ENCODE assay signal across 19 cellular contexts in the genomic region with DNA sequence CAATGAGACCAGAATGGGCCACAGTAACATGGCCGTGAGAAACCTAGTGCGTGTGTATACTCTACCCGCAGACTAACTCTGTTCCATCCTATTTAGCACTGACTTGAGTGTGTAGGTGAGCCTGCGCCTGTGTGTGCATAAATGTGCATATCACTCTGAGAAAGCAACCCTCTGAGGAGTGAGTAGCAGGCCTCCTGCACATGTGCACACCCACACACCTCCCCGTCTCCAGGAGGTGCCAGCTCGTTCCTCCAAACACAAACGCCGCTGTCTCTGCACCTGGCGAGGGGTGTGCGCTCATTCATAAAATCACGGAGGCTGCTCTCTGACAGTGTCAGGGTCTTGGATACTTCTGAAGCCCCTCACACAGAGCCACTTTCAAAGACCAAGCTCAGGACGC.
"Had no signal": no experiment of that assay in that cellular context is flagged by ENCODE, and none has a peak within 500 bp of the region (broad histone marks: within the 10 kb centered on the region; RNA-seq: fewer than 3 reads in every experiment).

No MANE protein-coding gene starts in this region.

- H3K9me3 ChIP-seq: left lung, lower lobe of right lung, pancreas, right lobe of liver, stomach, thoracic aorta, transverse colon, uterus had no signal

- H3K4me1 ChIP-seq: left lung, lower lobe of right lung, pancreas, right lobe of liver, stomach, uterus had no signal

- H3K36me3 ChIP-seq: pancreas, uterus had no signal

- H3K4me3 Mint-ChIP-seq: immature natural killer cell, memory B cell, nephron progenitor cell had no signal

- H3K27ac ChIP-seq: coronary artery, left lung, lower lobe of right lung, pancreas, right lobe of liver, stomach, transverse colon, uterus had no signal

- DNase-seq: central memory CD4-positive, alpha-beta T cell; effector CD8-positive, alpha-beta T cell; immature natural killer cell; left lung; lower lobe of right lung; naive B cell; nephron progenitor cell; pancreas; right lobe of liver; stimulated activated naive CD4-positive, alpha-beta T cell; stomach; substantia nigra; transverse colon; uterus had no signal

- H3K4me1 Mint-ChIP-seq: immature natural killer cell, memory B cell, naive B cell had no signal

- H3K36me3 Mint-ChIP-seq: immature natural killer cell had no signal

- H3K27me3 Mint-ChIP-seq: memory B cell, naive B cell had no signal

- H3K27ac Mint-ChIP-seq: immature natural killer cell, memory B cell, naive B cell, nephron progenitor cell, progenitor cell of endocrine pancreas had no signal

- H3K27me3 ChIP-seq: left lung, pancreas, right lobe of liver, stomach, transverse colon, uterus had no signal

- ATAC-seq: esophagus mucosa, left lung, lower lobe of right lung, pancreas, right lobe of liver had no signal

- H3K4me3 ChIP-seq: coronary artery, left lung, lower lobe of right lung, pancreas, right lobe of liver, stomach, thoracic aorta, transverse colon, uterus had no signal

- H3K9me3 Mint-ChIP-seq: immature natural killer cell, memory B cell, naive B cell, nephron progenitor cell had no signal
